34 cellular contexts compared by ENCODE assay signal in the genomic region with DNA sequence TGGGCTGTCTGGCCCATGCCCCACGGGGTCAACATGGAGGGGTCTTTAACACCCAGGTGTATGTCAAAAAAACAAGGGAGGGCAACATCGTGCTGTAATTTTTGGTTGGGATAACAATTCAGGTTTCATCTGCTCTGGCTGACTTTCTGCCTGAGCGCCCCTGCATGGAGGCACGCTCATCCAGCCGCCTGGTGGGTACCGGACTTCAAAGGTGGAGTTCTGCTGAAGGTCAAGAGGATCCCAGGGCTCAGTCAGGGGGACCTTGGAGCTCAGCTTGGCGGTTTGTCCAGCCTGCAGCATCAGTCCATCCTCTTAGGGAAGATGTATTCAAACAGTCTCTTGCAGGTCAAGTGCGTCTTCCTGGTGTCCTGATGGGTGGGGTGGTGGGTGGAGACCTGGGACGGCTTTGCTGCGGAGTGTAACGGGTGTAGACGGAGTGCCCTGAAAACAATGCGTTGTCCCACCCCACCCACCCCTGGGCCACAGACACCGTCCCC. TPM values are rescaled to one million over a fixed set of nuclear protein-coding genes. Genes with fewer than 3 reads are reported as not detected.
"Had no signal": no experiment of that assay in that cellular context is flagged by ENCODE, and none has a peak within 500 bp of the region (broad histone marks: within the 10 kb centered on the region; RNA-seq: fewer than 3 reads in every experiment).

No MANE protein-coding gene starts in this region.

- DNase-seq: dermis blood vessel endothelial cell; effector memory CD4-positive, alpha-beta T cell; foreskin keratinocyte; heart left ventricle; kidney; left lung; mesenchymal stem cell; naive B cell; sigmoid colon; stimulated activated CD4-positive, alpha-beta T cell treated with anti-CD3 and anti-CD28 coated beads, Interleukin-2, amount 100 ng/mL, for 24 hours; stimulated activated CD4-positive, alpha-beta T cell treated with anti-CD3 and anti-CD28 coated beads, Interleukin-4, amount 100 ng/mL, for 4 hours; stimulated activated naive CD8-positive, alpha-beta T cell treated with anti-CD3 and anti-CD28 coated beads, Interleukin-15, Interleukin-2, amounts not matched to agents 100 U/mL and 50 U/mL, for 24 hours; substantia nigra; testis; upper lobe of right lung; uterus had no signal

- H3K4me3 ChIP-seq: coronary artery, esophagus muscularis mucosa, gastroesophageal sphincter, heart left ventricle, hepatocyte, left lung, mucosa of descending colon, prostate gland, right atrium auricular region, sigmoid colon, testis, tibial nerve, upper lobe of right lung, uterus had no signal

- H3K27me3 ChIP-seq: foreskin keratinocyte, heart left ventricle, hepatocyte, left lung, right atrium auricular region, sigmoid colon, testis, upper lobe of right lung, uterus had no signal

- H3K4me2 ChIP-seq: hepatocyte had no signal

- H3K27ac ChIP-seq: coronary artery, esophagus muscularis mucosa, foreskin keratinocyte, gastroesophageal sphincter, heart left ventricle, hepatocyte, left lung, prostate gland, right atrium auricular region, sigmoid colon, testis, tibial nerve, upper lobe of right lung, uterus had no signal

- H3K27ac Mint-ChIP-seq: mesothelial cell of epicardium; natural killer cell treated with Interleukin-12 subunit alpha and Interleukin-12 subunit beta and Interleukin-15 and Interleukin-18, amount 100 ng/mL, for 72 hours; stimulated activated memory B cell treated with anti-CD40 and anti-IgM and Interleukin-4, amounts not matched to agents 10 μg/mL and 1 μg/mL and 100 μg/mL, for 72 hours had no signal

- H3K79me2 ChIP-seq: hepatocyte had no signal

- ATAC-seq: foreskin keratinocyte; gastroesophageal sphincter; heart left ventricle; left lung; mucosa of descending colon; natural killer cell treated with Interleukin-12 subunit alpha and Interleukin-12 subunit beta and Interleukin-15 and Interleukin-18, amount 100 ng/mL, for 72 hours; stimulated activated memory B cell treated with anti-CD40 and anti-IgM and Interleukin-4, amounts not matched to agents 10 μg/mL and 1 μg/mL and 100 μg/mL, for 72 hours; stimulated activated naive CD8-positive, alpha-beta T cell treated with anti-CD3 and anti-CD28 coated beads, Interleukin-15, Interleukin-2, amounts not matched to agents 100 U/mL and 50 U/mL, for 24 hours; upper lobe of right lung had no signal

- H3K4me1 ChIP-seq: foreskin keratinocyte, prostate gland, right atrium auricular region, uterus had no signal

- H3K36me3 Mint-ChIP-seq: mesothelial cell of epicardium; naive B cell; natural killer cell treated with Interleukin-12 subunit alpha and Interleukin-12 subunit beta and Interleukin-15 and Interleukin-18, amount 100 ng/mL, for 72 hours; stimulated activated memory B cell treated with anti-CD40 and anti-IgM and Interleukin-4, amounts not matched to agents 10 μg/mL and 1 μg/mL and 100 μg/mL, for 72 hours had no signal

- H2AFZ ChIP-seq: hepatocyte had no signal

- H3K27me3 Mint-ChIP-seq: natural killer cell treated with Interleukin-12 subunit alpha and Interleukin-12 subunit beta and Interleukin-15 and Interleukin-18, amount 100 ng/mL, for 72 hours had no signal

- H3K4me3 Mint-ChIP-seq: mesothelial cell of epicardium; naive B cell; natural killer cell treated with Interleukin-12 subunit alpha and Interleukin-12 subunit beta and Interleukin-15 and Interleukin-18, amount 100 ng/mL, for 72 hours; neural crest cell; stimulated activated memory B cell treated with anti-CD40 and anti-IgM and Interleukin-4, amounts not matched to agents 10 μg/mL and 1 μg/mL and 100 μg/mL, for 72 hours had no signal

- H3K4me1 Mint-ChIP-seq: mesothelial cell of epicardium had no signal

- H3K9me3 Mint-ChIP-seq: mesothelial cell of epicardium; naive B cell; natural killer cell treated with Interleukin-12 subunit alpha and Interleukin-12 subunit beta and Interleukin-15 and Interleukin-18, amount 100 ng/mL, for 72 hours; neural crest cell; stimulated activated memory B cell treated with anti-CD40 and anti-IgM and Interleukin-4, amounts not matched to agents 10 μg/mL and 1 μg/mL and 100 μg/mL, for 72 hours had no signal

- H3K9me3 ChIP-seq: esophagus muscularis mucosa, gastroesophageal sphincter, heart left ventricle, left lung, mucosa of descending colon, prostate gland, right atrium auricular region, sigmoid colon, testis, tibial nerve, upper lobe of right lung, uterus had no signal

- H3K36me3 ChIP-seq: esophagus muscularis mucosa, gastroesophageal sphincter, heart left ventricle, left lung, prostate gland, right atrium auricular region, sigmoid colon, tibial nerve, upper lobe of right lung, uterus had no signal

RNA-seq across cellular contexts. Expression of a gene that starts 9.6 kb away (rescaled TPM):
- total RNA-seq: epithelial cell of proximal tubule; natural killer cell treated with Interleukin-12 subunit alpha and Interleukin-12 subunit beta and Interleukin-15 and Interleukin-18, amount 100 ng/mL, for 72 hours; neural crest cell had no signal

RNA-seq across cellular contexts. Expression of a gene that starts 41.7 kb away (rescaled TPM):
- total RNA-seq: dermis blood vessel endothelial cell, endothelial cell of umbilical vein, epithelial cell of proximal tubule, esophagus muscularis mucosa, fibroblast of lung, foreskin keratinocyte, gastroesophageal sphincter, hepatocyte, lower leg skin, lung microvascular endothelial cell, mesothelial cell of epicardium, mucosa of descending colon, neural crest cell, osteocyte, prostate gland, right atrium auricular region, sigmoid colon, tibial nerve, upper lobe of right lung, uterus had no signal

RNA-seq across cellular contexts. Expression of a gene that starts 48.5 kb away (rescaled TPM):
- total RNA-seq: dermis blood vessel endothelial cell, endothelial cell of umbilical vein, lower leg skin, lung microvascular endothelial cell, neural crest cell had no signal

RNA-seq across cellular contexts. Expression of a gene that starts 53.9 kb away (rescaled TPM):
- total RNA-seq: endothelial cell of umbilical vein, epithelial cell of proximal tubule, foreskin keratinocyte, lung microvascular endothelial cell, mesothelial cell of epicardium, osteocyte had no signal
